Comparison of ENCODE assay signal across 1 cellular context in genomic region chr11:797300-798092, GRCh38.
TF ChIP-seq lines count a peak whose summit lies in the region.

No MANE protein-coding gene starts in this region.

TF ChIP-seq in HepG2, 621 proteins besides CTCF, POLR2A, EP300 and RAD21 (continued from another document and continues in another):
- TF ChIP-seq RNF219 (CRISPR knock-in tag; IDR thresholded peaks at IDR 0.05) (no peak), MAFK (conservative IDR thresholded peaks at IDR 0.05 in 1 of 2, IDR thresholded peaks at IDR 0.05 in 1 of 2; ENCODE audit: low read length in 2 of 2) (no peak), NR3C1 (CRISPR knock-in tag; IDR thresholded peaks at IDR 0.05) (no peak), ZGPAT (CRISPR knock-in tag; IDR thresholded peaks at IDR 0.05) (no peak; the same call in 1 of the 2 replicates), ZNF546 (CRISPR knock-in tag; conservative IDR thresholded peaks at IDR 0.05) (0 out of 2 replicates have a peak, but pooled peaks have one; percentile 48), AKNA (CRISPR knock-in tag; IDR thresholded peaks at IDR 0.05; ENCODE audit: borderline replicate concordance) (no peak), ZNF264 (CRISPR knock-in tag; IDR thresholded peaks at IDR 0.05) (no peak), STAG1 (CRISPR knock-in tag; IDR thresholded peaks at IDR 0.05) (no peak), ZNF629 (CRISPR knock-in tag; conservative IDR thresholded peaks at IDR 0.05) (no peak), ZNF710 (CRISPR knock-in tag; IDR thresholded peaks at IDR 0.05; ENCODE audit: borderline replicate concordance) (no peak), KLF6 (CRISPR knock-in tag; IDR thresholded peaks at IDR 0.05) (no peak), ZNF747 (CRISPR knock-in tag; IDR thresholded peaks at IDR 0.05; ENCODE audit: borderline replicate concordance) (no peak), ZNF335 (CRISPR knock-in tag; IDR thresholded peaks at IDR 0.05) (no peak), ARNTL (CRISPR knock-in tag; IDR thresholded peaks at IDR 0.05) (peak; percentile 57; the same call in 1 of the 2 replicates), ZNF33A (CRISPR knock-in tag; IDR thresholded peaks at IDR 0.05; ENCODE audit: borderline replicate concordance) (no peak), CAMTA2 (CRISPR knock-in tag; IDR thresholded peaks at IDR 0.05; ENCODE audit: borderline replicate concordance) (no peak), ZBTB14 (CRISPR knock-in tag; IDR thresholded peaks at IDR 0.05) (peak; percentile 95), TBP (CRISPR knock-in tag; IDR thresholded peaks at IDR 0.05) (no peak), SP5 (CRISPR knock-in tag; IDR thresholded peaks at IDR 0.05; ENCODE audit: borderline replicate concordance, low read depth) (peak; percentile 11; the same call in 1 of the 2 replicates), ZFP62 (CRISPR knock-in tag; IDR thresholded peaks at IDR 0.05) (no peak), CCAR2 (optimal IDR thresholded peaks at IDR 0.05; ENCODE audit: low read depth, low read length) (no peak), ZBTB39 (CRISPR knock-in tag; IDR thresholded peaks at IDR 0.05) (no peak; the same call in 1 of the 2 replicates), ZSCAN5A (CRISPR knock-in tag; IDR thresholded peaks at IDR 0.05; ENCODE audit: borderline replicate concordance) (0 out of 2 replicates have a peak, but pooled peaks have one; percentile 33), ZNF749 (CRISPR knock-in tag; IDR thresholded peaks at IDR 0.05; ENCODE audit: borderline replicate concordance) (no peak), KLF9 (CRISPR knock-in tag; IDR thresholded peaks at IDR 0.05; ENCODE audit: low read depth) (no peak), YEATS4 (CRISPR knock-in tag; IDR thresholded peaks at IDR 0.05; ENCODE audit: borderline replicate concordance) (no peak), ZMAT5 (CRISPR knock-in tag; IDR thresholded peaks at IDR 0.05; ENCODE audit: borderline replicate concordance, low read depth) (no peak), KLF12 (CRISPR knock-in tag; IDR thresholded peaks at IDR 0.05; ENCODE audit: borderline replicate concordance) (no peak), TOE1 (CRISPR knock-in tag; IDR thresholded peaks at IDR 0.05) (no peak), SP4 (CRISPR knock-in tag; IDR thresholded peaks at IDR 0.05) (no peak; the same call in 1 of the 2 replicates), NFATC3 (CRISPR knock-in tag; IDR thresholded peaks at IDR 0.05) (no peak), SIN3A (IDR thresholded peaks at IDR 0.05; ENCODE audit: borderline replicate concordance, low read depth, low read length) (peak; percentile 85; the same call in 1 of the 2 replicates), MTA1 (CRISPR knock-in tag; IDR thresholded peaks at IDR 0.05; ENCODE audit: borderline replicate concordance) (no peak), ZNF558 (CRISPR knock-in tag; IDR thresholded peaks at IDR 0.05; ENCODE audit: borderline replicate concordance) (no peak), RFX1 (IDR thresholded peaks at IDR 0.05) (peak; percentile 74), KLF11 (CRISPR knock-in tag; IDR thresholded peaks at IDR 0.05) (no peak), PAWR (CRISPR knock-in tag; IDR thresholded peaks at IDR 0.05; ENCODE audit: borderline replicate concordance) (no peak), PHF20 (CRISPR knock-in tag; IDR thresholded peaks at IDR 0.05) (no peak), ZSCAN25 (CRISPR knock-in tag; IDR thresholded peaks at IDR 0.05) (peak; percentile 83), IRF2 (CRISPR knock-in tag; IDR thresholded peaks at IDR 0.05) (peak; percentile 3; the same call in 1 of the 2 replicates), RBM39 (IDR thresholded peaks at IDR 0.05; ENCODE audit: low read depth, low read length, poor library complexity, severe bottlenecking) (no peak), HOXA5 (CRISPR knock-in tag; IDR thresholded peaks at IDR 0.05) (no peak), ATF7 (IDR thresholded peaks at IDR 0.05) (no peak), ATF7 (CRISPR knock-in tag; IDR thresholded peaks at IDR 0.05) (no peak), ZNF460 (CRISPR knock-in tag; IDR thresholded peaks at IDR 0.05; ENCODE audit: borderline replicate concordance) (no peak), GPBP1L1 (CRISPR knock-in tag; IDR thresholded peaks at IDR 0.05) (no peak), TAF1 (CRISPR knock-in tag; IDR thresholded peaks at IDR 0.05) (peak; percentile 47), YY1 (IDR thresholded peaks at IDR 0.05; ENCODE audit: insufficient read depth, insufficient replicate concordance, low read depth, low read length) (no peak), ZNF557 (CRISPR knock-in tag; IDR thresholded peaks at IDR 0.05) (no peak), ZNF235 (CRISPR knock-in tag; IDR thresholded peaks at IDR 0.05; ENCODE audit: borderline replicate concordance) (0 out of 2 replicates have a peak, but pooled peaks have one; percentile 12), FOSL2 (CRISPR knock-in tag; IDR thresholded peaks at IDR 0.05) (peak; percentile 24; the same call in 1 of the 2 replicates), AGO1 (IDR thresholded peaks at IDR 0.05; ENCODE audit: low read depth, low read length, poor library complexity, severe bottlenecking) (no peak)
